ENCODE assay signal across 14 cellular contexts in the genomic region with DNA sequence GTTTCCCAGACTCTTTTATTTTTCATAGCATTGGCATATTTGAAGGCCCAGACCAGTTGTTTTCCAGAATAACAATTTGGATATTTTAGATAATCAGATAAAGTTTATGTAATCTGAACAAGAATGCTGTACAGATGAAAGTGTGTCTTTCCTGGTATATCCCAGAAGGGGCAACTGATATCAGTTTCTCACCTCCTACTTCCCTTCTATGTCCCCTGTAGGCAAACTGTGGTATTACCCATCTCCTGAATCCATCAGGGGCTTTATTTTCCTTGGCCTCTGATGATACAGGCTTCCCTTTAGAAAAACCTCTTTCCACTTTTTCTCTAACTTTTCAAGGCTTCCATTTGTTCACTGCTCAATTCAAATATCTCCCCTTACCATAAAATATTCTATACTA.
DNase-seq lines count a peak whose midpoint lies in the region; ATAC-seq, FAIRE-seq and TF ChIP-seq lines count a peak whose summit lies in the region.
"Had no signal": no experiment of that assay in that cellular context is flagged by ENCODE, and none has a peak within 500 bp of the region (broad histone marks: within the 10 kb centered on the region; RNA-seq: fewer than 3 reads in every experiment).

No MANE protein-coding gene starts in this region.

- peak; percentile 83 for ATAC-seq in WTC11
- no peak for ATAC-seq in lower lobe of right lung
- ATAC-seq: left lung had no signal

- H3K36me3 ChIP-seq in HAP-1 (replicated peaks) = no peaks in the 10 kb centered on the region
- H3K36me3 ChIP-seq in lower lobe of right lung = no peaks in the 10 kb centered on the region
- H3K36me3 ChIP-seq in Karpas-422 (ENCODE audit: insufficient read depth, low read length) = no peaks in the 10 kb centered on the region
- H3K36me3 ChIP-seq: BLaER1 treated with 17β-estradiol and CSF1 and Interleukin-3, amounts not matched to agents 10 nM and 100 nM; left lung had no signal

- TF ChIP-seq CTCF in WTC11 (IDR thresholded peaks at IDR 0.05) (peak; percentile 39), lower lobe of right lung (IDR thresholded peaks at IDR 0.05) (peak; percentile 14)

- H4K20me1 ChIP-seq in Karpas-422 (ENCODE audit: insufficient read depth, low read depth, low read length) = no peaks in the 10 kb centered on the region
- H4K20me1 ChIP-seq: BLaER1 treated with 17β-estradiol and CSF1 and Interleukin-3, amounts not matched to agents 10 nM and 100 nM had no signal

- 0 out of 2 replicates have a peak, but pooled peaks cover 4% of the 10 kb centered on the region for H3K36me3 Mint-ChIP-seq in WTC11

- H3K4me1 ChIP-seq in HAP-1 = peaks cover 10% of the 10 kb centered on the region
- H3K4me1 ChIP-seq in lower lobe of right lung = no peaks in the 10 kb centered on the region
- peaks cover 23% of the 10 kb centered on the region for H3K4me1 ChIP-seq in Karpas-422 (ENCODE audit: low read length)

- no peaks in the 10 kb centered on the region for H3K79me2 ChIP-seq in Karpas-422 (ENCODE audit: low read length)

- no peak overlapping the region for H2AFZ ChIP-seq in Karpas-422 (ENCODE audit: low read length)

- no peak overlapping the region for H3K4me3 Mint-ChIP-seq in WTC11

- no peaks in the 10 kb centered on the region for H3K27me3 Mint-ChIP-seq in WTC11 (ENCODE audit: low read depth)

- in situ Hi-C loops in ACHN (cut with HindIII; ENCODE audit: low pct_ligation_motif_present, low pct_unique_long_range_greater_than_20kb, low sequenced_read_pairs) = loop anchor here (25.0 kb wide), 1 partner anchor 99 kb away; a partner anchor contains a TSS
- in situ Hi-C loops in HAP-1 (cut with MboI; ENCODE audit: low sequenced_read_pairs) = no loop called here

- H3K27ac ChIP-seq in lower lobe of right lung (no peak overlapping the region), Karpas-422 (ENCODE audit: low read length) (no peak overlapping the region)
- H3K27ac ChIP-seq: coronary artery had no signal

- DNase-seq in ACHN (peak; percentile 20), HAP-1 (ENCODE audit: low spot score in 2 of 2) (peak; percentile 34 to 43), WTC11 (ENCODE audit: low spot score) (no peak), lower lobe of right lung (no peak), activated gamma-delta T cell (lab: John Stamatoyannopoulos, UW) (no peak), Karpas-422 (no peak), urothelium cell line (ENCODE audit: low spot score) (no peak), head of caudate nucleus (no peak)
- DNase-seq: activated CD8-positive, alpha-beta memory T cell treated with anti-CD3 and anti-CD28 coated beads, Interleukin-2, amount 50 U/mL, for 48 hours; left lung; NCI-H1694; occipital lobe had no signal

- no peak overlapping the region for H3K9ac ChIP-seq in Karpas-422 (ENCODE audit: low read length)
- H3K9ac ChIP-seq: BLaER1 treated with 17β-estradiol and CSF1 and Interleukin-3, amounts not matched to agents 10 nM and 100 nM had no signal

- H3K4me3 ChIP-seq in HAP-1 = no peak overlapping the region
- H3K4me3 ChIP-seq in lower lobe of right lung = no peak overlapping the region
- no peak overlapping the region for H3K4me3 ChIP-seq in Karpas-422 (ENCODE audit: low read length)
- H3K4me3 ChIP-seq: BLaER1 treated with 17β-estradiol and CSF1 and Interleukin-3, amounts not matched to agents 10 nM and 100 nM; coronary artery; left lung had no signal

- no peaks in the 10 kb centered on the region for H3K27me3 ChIP-seq in HAP-1 (ENCODE audit: low read depth)
- no peaks in the 10 kb centered on the region for H3K27me3 ChIP-seq in lower lobe of right lung (ENCODE audit: low read depth)
- H3K27me3 ChIP-seq in Karpas-422 (ENCODE audit: low read length) = no peaks in the 10 kb centered on the region
- H3K27me3 ChIP-seq: BLaER1 treated with 17β-estradiol and CSF1 and Interleukin-3, amounts not matched to agents 10 nM and 100 nM; left lung had no signal

- FAIRE-seq in urothelium cell line (lab: Jason Lieb, UNC) = no peak

- H3K4me1 Mint-ChIP-seq in WTC11 = no peaks in the 10 kb centered on the region

- CTCF ChIA-PET in WTC11 (lab: Charles Lee) = no interaction called here

- intact Hi-C loops in lower lobe of right lung (cut with DNase I) = no loop called here
- intact Hi-C loops in head of caudate nucleus (cut with DNase I) = no loop called here

- no peak overlapping the region for H3K27ac Mint-ChIP-seq in WTC11

- H3K9me3 Mint-ChIP-seq in WTC11 = peaks cover 5% of the 10 kb centered on the region

- POLR2A ChIA-PET in WTC11 (lab: Charles Lee) = no interaction called here

- H3K4me2 ChIP-seq in Karpas-422 (ENCODE audit: low read depth, low read length, poor library complexity, severe bottlenecking) = no peak overlapping the region

- no peaks in the 10 kb centered on the region for H3K9me2 ChIP-seq in Karpas-422 (replicated peaks; ENCODE audit: insufficient read depth, low read length)

- H3K9me3 ChIP-seq in HAP-1 (no peaks in the 10 kb centered on the region; the same call in 1 of the 2 replicates), lower lobe of right lung (no peaks in the 10 kb centered on the region), Karpas-422 (ENCODE audit: low read length) (no peaks in the 10 kb centered on the region)
- H3K9me3 ChIP-seq: left lung had no signal

TF ChIP-seq in WTC11, 78 proteins besides CTCF, POLR2A, EP300 and RAD21:
- no peak for TF ChIP-seq SMAD4 (CRISPR knock-in tag; IDR thresholded peaks at IDR 0.05)
- TF ChIP-seq, protein P1, sequence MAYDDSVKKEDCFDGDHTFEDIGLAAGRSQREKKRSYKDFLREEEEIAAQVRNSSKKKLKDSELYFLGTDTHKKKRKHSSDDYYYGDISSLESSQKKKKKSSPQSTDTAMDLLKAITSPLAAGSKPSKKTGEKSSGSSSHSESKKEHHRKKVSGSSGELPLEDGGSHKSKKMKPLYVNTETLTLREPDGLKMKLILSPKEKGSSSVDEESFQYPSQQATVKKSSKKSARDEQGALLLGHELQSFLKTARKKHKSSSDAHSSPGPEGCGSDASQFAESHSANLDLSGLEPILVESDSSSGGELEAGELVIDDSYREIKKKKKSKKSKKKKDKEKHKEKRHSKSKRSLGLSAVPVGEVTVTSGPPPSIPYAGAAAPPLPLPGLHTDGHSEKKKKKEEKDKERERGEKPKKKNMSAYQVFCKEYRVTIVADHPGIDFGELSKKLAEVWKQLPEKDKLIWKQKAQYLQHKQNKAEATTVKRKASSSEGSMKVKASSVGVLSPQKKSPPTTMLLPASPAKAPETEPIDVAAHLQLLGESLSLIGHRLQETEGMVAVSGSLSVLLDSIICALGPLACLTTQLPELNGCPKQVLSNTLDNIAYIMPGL (CRISPR knock-in tag; IDR thresholded peaks at IDR 0.05) = no peak
- no peak for TF ChIP-seq ZNF396 (CRISPR knock-in tag; IDR thresholded peaks at IDR 0.05; ENCODE audit: borderline replicate concordance)
- TF ChIP-seq, protein P2, sequence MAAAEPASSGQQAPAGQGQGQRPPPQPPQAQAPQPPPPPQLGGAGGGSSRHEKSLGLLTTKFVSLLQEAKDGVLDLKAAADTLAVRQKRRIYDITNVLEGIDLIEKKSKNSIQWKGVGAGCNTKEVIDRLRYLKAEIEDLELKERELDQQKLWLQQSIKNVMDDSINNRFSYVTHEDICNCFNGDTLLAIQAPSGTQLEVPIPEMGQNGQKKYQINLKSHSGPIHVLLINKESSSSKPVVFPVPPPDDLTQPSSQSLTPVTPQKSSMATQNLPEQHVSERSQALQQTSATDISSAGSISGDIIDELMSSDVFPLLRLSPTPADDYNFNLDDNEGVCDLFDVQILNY (CRISPR knock-in tag; IDR thresholded peaks at IDR 0.05) = no peak
- no peak for TF ChIP-seq JAZF1 (CRISPR knock-in tag; IDR thresholded peaks at IDR 0.05)

Comparison
In these comparisons a context has a peak if more than half of its experiments do, and no peak if none do; other contexts are left out.
1. DNase-seq: peak in ACHN (single experiment) and HAP-1 (2 of 2); none in WTC11 (single experiment), lower lobe of right lung (single experiment), activated gamma-delta T cell (single experiment), Karpas-422 (single experiment), urothelium cell line (single experiment) and head of caudate nucleus (0 of 42).